Comparison of ENCODE assay signal across 22 cellular contexts in the genomic region with DNA sequence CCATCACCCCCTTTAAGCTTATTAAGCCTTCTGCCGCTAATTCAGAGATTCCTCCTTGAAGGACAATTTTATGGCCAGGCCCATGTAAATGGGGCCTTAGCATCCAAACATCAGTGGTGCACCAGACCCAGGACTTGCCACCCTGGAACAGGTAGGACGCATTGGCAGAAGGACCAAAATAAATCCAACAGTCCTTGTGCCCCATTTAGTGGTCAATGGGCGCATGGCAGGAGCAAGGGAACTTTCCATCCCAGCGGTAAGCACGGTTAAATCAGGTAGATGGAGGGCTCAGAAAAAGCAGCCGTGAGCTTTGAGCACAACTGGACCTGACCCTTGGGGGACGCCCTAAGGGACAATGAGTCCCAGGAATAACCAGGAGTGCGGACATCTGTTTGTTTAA.
"Had no signal": no experiment of that assay in that cellular context is flagged by ENCODE, and none has a peak within 500 bp of the region (broad histone marks: within the 10 kb centered on the region; RNA-seq: fewer than 3 reads in every experiment).

No MANE protein-coding gene starts in this region.

- DNase-seq: IMR-90, Karpas-422, KG1, MV-4-11, NCI-H1048, NCI-H1105, NCI-H1417, NCI-H1436 treated with DMSO at 0.1 percent for 48 hours, NCI-H1694, NCI-H187 treated with DMSO at 0.1 percent for 48 hours, NCI-H2029 treated with DMSO at 0.1 percent for 48 hours, NCI-H2107, NCI-H2227 treated with DMSO at 0.1 percent for 48 hours, NCI-H510A, NCI-H69, NCI-H774, SHP77, SK-N-SH, SW 1271 had no signal

- H3K27ac ChIP-seq: RWPE1 had no signal

- H3K9ac ChIP-seq: SK-N-SH had no signal

- ATAC-seq: Panc1 had no signal

- FAIRE-seq: HepG2 had no signal

- H3K9me3 ChIP-seq: SK-N-SH had no signal

- H3K4me2 ChIP-seq: SK-N-SH had no signal
